Comparison of ENCODE assay signal across 15 cellular contexts in the genomic region with DNA sequence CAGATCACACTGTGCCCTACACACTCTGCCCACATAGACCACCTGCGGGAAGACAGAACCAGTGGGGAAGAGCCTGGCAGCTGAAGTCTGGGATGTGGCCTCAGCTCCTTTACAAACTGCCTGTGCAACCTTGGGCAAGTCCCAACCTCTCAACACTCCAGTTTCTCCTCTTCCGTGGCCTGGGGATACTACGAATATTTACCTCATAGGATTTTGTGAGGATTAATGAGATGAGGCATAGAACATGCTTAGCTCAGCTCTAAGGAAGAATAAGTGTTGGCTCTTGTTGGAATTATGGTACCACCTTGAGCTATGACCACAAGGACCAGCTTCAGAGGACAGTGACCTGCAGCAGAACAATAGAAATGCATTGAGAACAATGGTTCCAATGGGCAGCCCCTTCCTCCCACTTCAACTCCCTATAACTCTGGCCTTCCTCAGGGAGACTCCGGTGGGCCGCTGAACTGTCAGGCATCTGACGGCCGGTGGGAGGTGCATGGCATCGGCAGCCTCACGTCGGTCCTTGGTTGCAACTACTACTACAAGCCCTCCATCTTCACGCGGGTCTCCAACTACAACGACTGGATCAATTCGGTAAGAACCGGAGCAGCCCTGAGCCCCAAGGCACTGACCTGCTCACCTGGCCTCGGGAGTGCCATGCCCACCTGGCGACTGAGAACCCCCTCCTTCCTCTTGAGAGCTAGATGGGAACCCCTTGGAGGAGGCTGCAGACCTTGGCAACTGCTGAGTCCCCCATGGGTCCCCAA. TPM values are rescaled to one million over a fixed set of nuclear protein-coding genes. Genes with fewer than 3 reads are reported as not detected.
"Had no signal": no experiment of that assay in that cellular context is flagged by ENCODE, and none has a peak within 500 bp of the region (broad histone marks: within the 10 kb centered on the region; RNA-seq: fewer than 3 reads in every experiment).

No MANE protein-coding gene starts in this region.

RNA-seq across cellular contexts. Expression of gene CELA2B, which starts 11.1 kb away (rescaled TPM):
- total RNA-seq: natural killer cell, omental fat pad, osteocyte, pulmonary artery endothelial cell, right atrium auricular region, sciatic nerve, smooth muscle cell, spleen, suprapubic skin, transverse colon, upper lobe of right lung, uterus had no signal
- polyA plus RNA-seq: neural cell, smooth muscle cell, urinary bladder had no signal

RNA-seq across cellular contexts. Expression of gene CELA2A, which starts 30.5 kb away (rescaled TPM):
- total RNA-seq: natural killer cell, omental fat pad, osteocyte, pulmonary artery endothelial cell, right atrium auricular region, suprapubic skin, transverse colon, upper lobe of right lung, urinary bladder, uterus had no signal
- polyA plus RNA-seq: neural cell, smooth muscle cell, urinary bladder had no signal

RNA-seq across cellular contexts. Expression of gene CTRC, which starts 48.8 kb away (rescaled TPM):
- total RNA-seq: osteocyte, prostate gland, pulmonary artery endothelial cell, right atrium auricular region, smooth muscle cell, urinary bladder had no signal
- polyA plus RNA-seq: neural cell had no signal
